In the genomic region with DNA sequence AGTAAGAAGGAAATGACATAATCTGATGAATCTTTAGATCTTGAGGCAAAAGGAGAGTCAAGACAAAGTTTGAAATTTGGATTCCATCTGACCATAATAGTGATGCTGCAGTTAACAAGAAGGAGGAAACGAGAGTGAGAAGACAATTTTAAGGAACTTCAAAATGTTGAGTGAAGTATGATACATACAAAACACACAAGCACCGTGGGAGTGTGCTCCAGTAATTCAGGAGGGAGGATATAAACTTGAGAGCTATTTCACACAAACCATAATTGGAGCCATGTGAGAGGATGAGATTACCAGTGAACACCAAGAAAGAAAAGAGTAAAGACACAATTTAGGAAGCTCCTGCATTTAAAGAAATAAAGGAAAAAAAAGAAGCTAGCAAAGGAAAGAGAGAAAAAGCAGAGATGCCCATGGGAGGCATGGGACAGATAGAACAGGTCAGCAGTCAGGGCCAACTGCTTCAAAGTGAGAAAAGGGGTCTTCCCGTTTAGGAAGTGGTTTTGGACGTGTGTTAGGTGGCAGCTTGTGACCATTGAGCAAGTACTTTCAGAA, we compare ENCODE assay signal across 15 cellular contexts.
DNase-seq lines count a peak whose midpoint lies in the region; ATAC-seq, FAIRE-seq and TF ChIP-seq lines count a peak whose summit lies in the region.
"Had no signal": no experiment of that assay in that cellular context is flagged by ENCODE, and none has a peak within 500 bp of the region (broad histone marks: within the 10 kb centered on the region; RNA-seq: fewer than 3 reads in every experiment).

No MANE protein-coding gene starts in this region.

- H3K79me2 ChIP-seq in K562 (ENCODE audit: control insufficient read depth, insufficient read depth, low read length), result no peaks in the 10 kb centered on the region

- 8% methylated on average over 4 of the region's 4 CpGs for WGBS in K562 (ENCODE audit: insufficient coverage, low coverage, missing lambda C conversion rate)

- no peaks in the 10 kb centered on the region for H3K9me3 Mint-ChIP-seq in HFFc6
- H3K9me3 Mint-ChIP-seq: activated T-helper 1 cell treated with anti-CD3 and anti-CD28 coated beads, Interleukin-12 subunit alpha, Interleukin-12 subunit beta, Interleukin-2, Interleukin-4 antibody, amounts not matched to agents 30 ng/mL and 10 ng/mL and 1 ng/mL, durations not matched to agents 14 hours and 24 hours and 36 hours; brain had no signal

- DNase-seq in K562 (ENCODE audit: extremely low read depth in 1 of 4, low spot score in 3 of 4) (no peak), cerebellum (ENCODE audit: low spot score) (no peak), NCI-H1105 treated with DMSO at 0.1 percent for 48 hours (lab: John Stamatoyannopoulos, UW) (no peak), HFFc6 (no peak)
- DNase-seq: NCI-H2171 treated with DMSO at 0.1 percent for 48 hours, tibial artery had no signal

- BruUV-seq in K562 (replicated peaks; lab: Mats Ljungman, UMichigan), result no TSS peak

- H3K9me3 ChIP-seq in K562 (replicated peaks; ENCODE audit: control insufficient read depth, insufficient read depth, low read depth, low read length), result no peaks in the 10 kb centered on the region
- H3K9me3 ChIP-seq: tibial artery had no signal

- TF ChIP-seq CTCF in K562 (IDR thresholded peaks at IDR 0.05 in 2 of 3, conservative IDR thresholded peaks at IDR 0.05 in 1 of 3; ENCODE audit: insufficient read depth in 2 of 3, low read depth in 1 of 3, low read length in 3 of 3), result no peak
- no peak for TF ChIP-seq CTCF in HFFc6 (IDR thresholded peaks at IDR 0.05)

- H3K27ac Mint-ChIP-seq in HFFc6, result no peak overlapping the region
- H3K27ac Mint-ChIP-seq: activated T-helper 1 cell treated with anti-CD3 and anti-CD28 coated beads, Interleukin-12 subunit alpha, Interleukin-12 subunit beta, Interleukin-2, Interleukin-4 antibody, amounts not matched to agents 30 ng/mL and 10 ng/mL and 1 ng/mL, durations not matched to agents 14 hours and 24 hours and 36 hours; brain had no signal

- in situ Hi-C loops in K562 (cut with MboI), result no loop called here

- TF ChIP-seq POLR2A in K562 (conservative IDR thresholded peaks at IDR 0.05), result no peak

- CTCF ChIA-PET in K562 (lab: Yijun Ruan, JAX; ENCODE audit: low intra/inter-chr PET ratio), result no interaction called here

- no peaks in the 10 kb centered on the region for H3K9me1 ChIP-seq in K562 (ENCODE audit: control insufficient read depth, insufficient read depth, low read length)

- H3K4me1 Mint-ChIP-seq in HFFc6 (ENCODE audit: low read depth), result peaks cover 10% of the 10 kb centered on the region
- H3K4me1 Mint-ChIP-seq: brain had no signal

- FAIRE-seq in K562 (lab: Jason Lieb, UNC), result peak; percentile 6
- FAIRE-seq: G401.6, HepG2 had no signal

- no peaks in the 10 kb centered on the region for H4K20me1 ChIP-seq in K562 (replicated peaks; ENCODE audit: control insufficient read depth, insufficient read depth, low read length)

- no peaks in the 10 kb centered on the region; the same call in 1 of the 2 replicates for H3K27me3 Mint-ChIP-seq in HFFc6 (ENCODE audit: insufficient read depth)

- H3K4me1 ChIP-seq in K562 (replicated peaks in 1 of 2; ENCODE audit: control insufficient read depth in 2 of 2, insufficient read depth in 2 of 2, low read length in 2 of 2), result peaks cover 3 to 8% of the 10 kb centered on the region in 2 experiments; a peak in 2 of 5 replicates
- H3K4me1 ChIP-seq: tibial artery had no signal

- H3K27me3 ChIP-seq in K562 (ENCODE audit: control insufficient read depth in 2 of 2, insufficient read depth in 2 of 2, low read length in 2 of 2), result no peaks in the 10 kb centered on the region
- H3K27me3 ChIP-seq: tibial artery had no signal

- POLR2A ChIA-PET in K562 (lab: Yijun Ruan, JAX), result interaction anchor here (1.4 to 1.5 kb wide), 2 partner anchors 13 to 14 kb away, joined by 3 to 4 read pairs; no protein-coding TSS in a partner anchor

- ATAC-seq in GM18520 (IDR thresholded peaks at IDR 0.05; ENCODE audit: unreplicated experiment) (peak; percentile 56), GM21723 (IDR thresholded peaks at IDR 0.05; ENCODE audit: unreplicated experiment) (peak; percentile 42), HG03442 (IDR thresholded peaks at IDR 0.05; ENCODE audit: unreplicated experiment) (peak; percentile 66), K562 (no peak; the same call in 2 of the 3 replicates), GM19324 (IDR thresholded peaks at IDR 0.05; ENCODE audit: low FRiP score, unreplicated experiment) (no peak)
- ATAC-seq: activated CD4-positive, CD25-positive, alpha-beta regulatory T cell treated with anti-CD3 and anti-CD28 coated beads, Interleukin-2, amount 50 U/mL, for 24 hours; HepG2 had no signal

- no peak for TF ChIP-seq EP300 in K562 (IDR thresholded peaks at IDR 0.05; ENCODE audit: low read length)

- TF ChIP-seq RAD21 in K562 (CRISPR knock-in tag; conservative IDR thresholded peaks at IDR 0.05 in 1 of 2, IDR thresholded peaks at IDR 0.05 in 1 of 2), result no peak

- intact Hi-C loops in K562 (cut with micrococcal nuclease), result no loop called here

- no peaks in the 10 kb centered on the region for H3K36me3 Mint-ChIP-seq in HFFc6 (ENCODE audit: low read depth)
- H3K36me3 Mint-ChIP-seq: brain had no signal

- no peak overlapping the region for H3K4me3 ChIP-seq in K562
- H3K4me3 ChIP-seq: tibial artery had no signal

- H3K4me2 ChIP-seq in K562 (ENCODE audit: insufficient read depth, low read length), result no peak overlapping the region

- no peak overlapping the region for H3K4me3 Mint-ChIP-seq in HFFc6
- H3K4me3 Mint-ChIP-seq: activated T-helper 1 cell treated with anti-CD3 and anti-CD28 coated beads, Interleukin-12 subunit alpha, Interleukin-12 subunit beta, Interleukin-2, Interleukin-4 antibody, amounts not matched to agents 30 ng/mL and 10 ng/mL and 1 ng/mL, durations not matched to agents 14 hours and 24 hours and 36 hours; brain had no signal

- no peaks in the 10 kb centered on the region for H3K36me3 ChIP-seq in K562 (ENCODE audit: control insufficient read depth, insufficient read depth, low read length)
- H3K36me3 ChIP-seq: tibial artery had no signal

- no peak overlapping the region for H3K9ac ChIP-seq in K562 (ENCODE audit: insufficient read depth in 1 of 2, low read depth in 2 of 2, low read length in 2 of 2)

- peak overlapping the region; percentile 43; the same call in 1 of the 2 replicates for H2AFZ ChIP-seq in K562 (ENCODE audit: low read depth, low read length)

- no peak overlapping the region for H3K27ac ChIP-seq in K562 (ENCODE audit: extremely low read depth, low read depth, low read length)
- H3K27ac ChIP-seq: tibial artery had no signal

TF ChIP-seq in K562, 482 proteins besides CTCF, POLR2A, EP300 and RAD21:
- TF ChIP-seq PURB (CRISPR knock-in tag; IDR thresholded peaks at IDR 0.05; ENCODE audit: low read depth) (no peak), ZNF140 (CRISPR knock-in tag; IDR thresholded peaks at IDR 0.05) (no peak), CREM (IDR thresholded peaks at IDR 0.05; ENCODE audit: low read depth) (no peak), FOXA3 (CRISPR knock-in tag; conservative IDR thresholded peaks at IDR 0.05 in 1 of 2, IDR thresholded peaks at IDR 0.05 in 1 of 2) (no peak), ZKSCAN8 (CRISPR knock-in tag; IDR thresholded peaks at IDR 0.05) (no peak), NR1H2 (CRISPR knock-in tag; IDR thresholded peaks at IDR 0.05) (no peak), POLR2H (tag; IDR thresholded peaks at IDR 0.05; ENCODE audit: low read depth) (no peak)
TF ChIP-seq in K562: peak in this region for 0.

Comparison
In these comparisons a context has a peak if more than half of its experiments do, and no peak if none do; other contexts are left out.
1. ATAC-seq: peak in GM18520 (single experiment), GM21723 (single experiment) and HG03442 (single experiment); none in K562 (single experiment) and GM19324 (single experiment).